ENCODE assay signal across 11 cellular contexts in the genomic region with DNA sequence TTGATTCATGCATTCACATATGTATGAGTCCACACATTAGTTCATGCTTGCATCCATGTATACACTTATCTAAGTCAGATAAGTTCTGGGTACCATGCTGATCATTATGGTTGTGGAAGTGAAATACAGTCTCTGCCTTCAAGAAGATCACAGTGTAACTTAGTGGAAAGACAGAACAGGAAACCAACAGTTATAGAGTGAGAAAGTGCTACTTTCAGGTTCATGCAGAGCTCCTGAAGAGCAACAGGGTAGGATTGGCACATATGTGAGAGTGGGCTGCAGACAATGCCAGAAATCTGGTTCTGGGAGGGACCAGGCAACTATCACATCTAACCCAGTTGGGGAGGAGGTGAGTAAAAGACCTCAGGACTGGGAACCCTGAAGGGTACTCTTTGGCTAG. TPM values are rescaled to one million over a fixed set of nuclear protein-coding genes. Genes with fewer than 3 reads are reported as not detected.
A peak's percentile ranks its signal among the peaks of the same experiment; 100 is the strongest.
DNase-seq lines count a peak whose midpoint lies in the region; ATAC-seq and TF ChIP-seq lines count a peak whose summit lies in the region.
"Had no signal": no experiment of that assay in that cellular context is flagged by ENCODE, and none has a peak within 500 bp of the region (broad histone marks: within the 10 kb centered on the region; RNA-seq: fewer than 3 reads in every experiment).

No MANE protein-coding gene starts in this region.

- TF ChIP-seq POLR2A in erythroblast (IDR thresholded peaks at IDR 0.05; ENCODE audit: low read length) = no peak

- H3K4me3 ChIP-seq in osteoblast (ENCODE audit: insufficient read depth, low read length) = no peak overlapping the region
- H3K4me3 ChIP-seq: transverse colon had no signal

- H3K27ac ChIP-seq in osteoblast (ENCODE audit: low read depth, low read length) = no peak overlapping the region
- H3K27ac ChIP-seq: transverse colon had no signal

- H3K27ac Mint-ChIP-seq in HFFc6 = no peak overlapping the region
- H3K27ac Mint-ChIP-seq: nephron had no signal

- no peaks in the 10 kb centered on the region for H3K27me3 ChIP-seq in osteoblast (ENCODE audit: insufficient read depth, low read length)
- H3K27me3 ChIP-seq: transverse colon had no signal

- H3K4me1 Mint-ChIP-seq in HFFc6 (ENCODE audit: low read depth) = peaks cover 13% of the 10 kb centered on the region; the same call in 1 of the 2 replicates

- H3K9me3 ChIP-seq in osteoblast (ENCODE audit: low read depth, low read length) = no peaks in the 10 kb centered on the region
- H3K9me3 ChIP-seq: transverse colon had no signal

- H4K20me1 ChIP-seq in osteoblast (ENCODE audit: insufficient read depth, low read length) = no peaks in the 10 kb centered on the region

- no peak overlapping the region for H3K4me2 ChIP-seq in osteoblast (ENCODE audit: insufficient read depth, low read length)

- no peak overlapping the region for H2AFZ ChIP-seq in osteoblast (ENCODE audit: low read length)

- no peaks in the 10 kb centered on the region for H3K9me3 Mint-ChIP-seq in HFFc6
- H3K9me3 Mint-ChIP-seq: nephron had no signal

- H3K36me3 ChIP-seq in osteoblast (ENCODE audit: insufficient read depth, low read length) = no peaks in the 10 kb centered on the region
- H3K36me3 ChIP-seq: transverse colon had no signal

- TF ChIP-seq CTCF in osteoblast (IDR thresholded peaks at IDR 0.05; ENCODE audit: extremely low read depth, low read depth, low read length) (no peak), HFFc6 (IDR thresholded peaks at IDR 0.05) (no peak)

- H3K36me3 Mint-ChIP-seq in HFFc6 (ENCODE audit: low read depth) = no peaks in the 10 kb centered on the region

- peaks cover 10% of the 10 kb centered on the region for H3K4me1 ChIP-seq in osteoblast (ENCODE audit: insufficient read depth, low read length)

- ATAC-seq in GM21723 (IDR thresholded peaks at IDR 0.05; ENCODE audit: unreplicated experiment) (peak; percentile 98), HG03342 (IDR thresholded peaks at IDR 0.05; ENCODE audit: unreplicated experiment) (peak; percentile 97)

- H3K79me2 ChIP-seq in osteoblast (ENCODE audit: insufficient read depth, low read length) = no peaks in the 10 kb centered on the region

- H3K4me3 Mint-ChIP-seq in HFFc6 = no peak overlapping the region
- H3K4me3 Mint-ChIP-seq: nephron had no signal

- peak; percentile 18 for DNase-seq in activated CD4-positive, alpha-beta T cell treated with anti-CD3 and anti-CD28 coated beads for 48 hours
- DNase-seq in activated CD4-positive, alpha-beta T cell treated with anti-CD3 and anti-CD28 coated beads for 1 hour = no peak
- DNase-seq in osteoblast (ENCODE audit: insufficient read length, low spot score, missing footprints) = peak; percentile 10
- no peak for DNase-seq in HFFc6
- no peak for DNase-seq in erythroblast (lab: John Stamatoyannopoulos, UW)
- DNase-seq in HuH-7 (ENCODE audit: low spot score) = no peak
- DNase-seq: GDM1, transverse colon had no signal

- peaks cover 2% of the 10 kb centered on the region; the same call in 1 of the 2 replicates for H3K27me3 Mint-ChIP-seq in HFFc6 (ENCODE audit: insufficient read depth)

RNA-seq across cellular contexts. Expression of gene PGAP1, which starts 35.4 kb away (rescaled TPM):
- total RNA-seq in osteoblast = 7.2 and 9.1 TPM in 2 replicates
- total RNA-seq in HFFc6 (2021; fragmentation: NEBNext Ultra II Directional; extraction: Animal tissue kit (Norgen Biotek cat#: 25700)) = 1 to 10 TPM; 6.0 to 9.4 (median 7.3) TPM

Comparison
In these comparisons a context has a peak if more than half of its experiments do, and no peak if none do; other contexts are left out.
1. DNase-seq: peak in activated CD4-positive, alpha-beta T cell treated with anti-CD3 and anti-CD28 coated beads for 48 hours (single experiment) and osteoblast (single experiment); none in activated CD4-positive, alpha-beta T cell treated with anti-CD3 and anti-CD28 coated beads for 1 hour (single experiment), HFFc6 (single experiment), erythroblast (0 of 2) and HuH-7 (single experiment).